Comparison of ENCODE assay signal across 25 cellular contexts in the genomic region with DNA sequence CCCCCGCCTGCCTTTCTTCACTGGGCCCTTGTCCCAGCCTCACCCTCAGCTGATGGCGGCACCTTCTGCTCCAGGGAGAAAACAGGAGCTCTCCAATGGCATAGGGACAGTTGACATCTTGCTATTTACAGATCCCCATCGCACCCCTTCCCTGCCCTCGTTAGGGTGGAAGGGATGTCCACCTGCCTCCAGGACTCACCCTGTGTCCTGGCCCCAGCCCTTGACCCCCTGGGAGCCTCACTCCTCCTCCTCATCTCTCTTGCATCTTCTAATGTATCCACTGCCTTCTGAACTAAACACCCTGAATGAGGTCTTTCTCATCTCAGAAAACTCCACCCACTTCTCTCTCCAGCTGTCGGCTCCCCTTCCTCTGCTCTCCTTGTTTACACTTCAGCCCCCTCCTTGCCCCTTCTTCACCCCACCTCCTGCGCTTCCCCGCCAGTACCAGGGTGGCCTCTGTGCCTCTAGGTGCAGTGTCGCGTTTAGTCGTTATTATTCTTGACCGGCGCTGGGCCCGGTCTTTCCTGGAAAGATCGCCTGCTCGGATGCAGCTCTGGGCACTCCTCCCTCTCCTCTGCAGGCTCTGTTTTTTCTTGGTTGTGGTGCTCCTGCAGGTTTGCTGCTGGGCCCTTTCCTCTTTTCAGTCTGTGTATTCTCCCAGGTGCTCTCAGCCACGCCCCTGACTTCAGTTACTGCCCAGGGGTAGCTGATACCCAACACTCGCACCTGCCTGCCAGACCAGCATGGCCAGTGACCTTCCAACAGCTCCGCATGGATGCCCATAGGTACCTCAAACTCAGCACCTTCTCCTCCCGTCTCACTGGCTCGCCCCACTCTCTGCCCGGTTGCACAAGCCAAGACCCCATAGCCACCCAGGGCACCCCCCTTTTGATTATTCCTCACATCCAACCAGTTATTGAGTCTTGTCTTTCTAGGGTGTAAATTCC. TPM values are rescaled to one million over a fixed set of nuclear protein-coding genes. Genes with fewer than 3 reads are reported as not detected.
DNase-seq lines count a peak whose midpoint lies in the region; TF ChIP-seq lines count a peak whose summit lies in the region.
"Had no signal": no experiment of that assay in that cellular context is flagged by ENCODE, and none has a peak within 500 bp of the region (broad histone marks: within the 10 kb centered on the region; RNA-seq: fewer than 3 reads in every experiment).

No MANE protein-coding gene starts in this region.

- H3K4me1 ChIP-seq in mammary epithelial cell (ENCODE audit: insufficient read depth, low read length): peaks cover 3% of the 10 kb centered on the region
- H3K4me1 ChIP-seq: foreskin keratinocyte had no signal

- no peak overlapping the region for H2AFZ ChIP-seq in mammary epithelial cell (ENCODE audit: low read depth, low read length)

- H3K4me3 ChIP-seq in mammary epithelial cell (replicated peaks in 1 of 3; ENCODE audit: insufficient read depth in 1 of 3, low read depth in 2 of 3, low read length in 3 of 3): no peak overlapping the region
- H3K4me3 ChIP-seq in foreskin fibroblast (ENCODE audit: low read depth in 1 of 2, low read length in 2 of 2): no peak overlapping the region
- H3K4me3 ChIP-seq: mucosa of descending colon, SK-N-MC, smooth muscle cell had no signal

- intact Hi-C loops in MCF 10A (cut with micrococcal nuclease): loop anchor here (1.0 kb wide), 1 partner anchor 64 kb away; no protein-coding TSS in a partner anchor
- intact Hi-C loops in mammary epithelial cell (cut with micrococcal nuclease): loop anchor here (1.0 kb wide), 2 partner anchors 64 to 86 kb away; no protein-coding TSS in a partner anchor

- dilution Hi-C loops in mammary epithelial cell (cut with HindIII; ENCODE audit: low sequenced_read_pairs): no loop called here

- in situ Hi-C loops in mammary epithelial cell (cut with MboI; ENCODE audit: low sequenced_read_pairs in 2 of 2) (no loop called here), GM13977 (cut with MboI; ENCODE audit: low pct_unique_long_range_greater_than_20kb, low sequenced_read_pairs, unreplicated experiment) (no loop called here)

- BruUV-seq in MCF 10A (replicated peaks; lab: Mats Ljungman, UMichigan) (no TSS peak), mammary epithelial cell (replicated peaks; lab: Mats Ljungman, UMichigan) (no TSS peak)

- DNase-seq in MCF 10A (ENCODE audit: unreplicated experiment) (no peak), mammary epithelial cell (no peak), RWPE1 (ENCODE audit: low spot score) (no peak), left kidney (ENCODE audit: low read depth, low spot score) (peak; percentile 52), type B pancreatic cell (ENCODE audit: extremely low spot score, unreplicated experiment) (no peak), foreskin fibroblast (no peak), GM13977 (ENCODE audit: low spot score) (no peak), NCI-H524 treated with DMSO at 0.1 percent for 48 hours (lab: John Stamatoyannopoulos, UW) (no peak)
- DNase-seq: activated CD4-positive, alpha-beta memory T cell treated with anti-CD3 and anti-CD28 coated beads, Interleukin-2, amount 10 ng/mL, durations not matched to agents 7 days and 5 days; aorta; CD8-positive, alpha-beta T cell; foreskin keratinocyte; Karpas-422; NCI-H1930; NK-92 treated with Interleukin-12 subunit alpha and Interleukin-12 subunit beta, amount 100 ng/mL, for 24 hours; stimulated activated CD4-positive, alpha-beta T cell treated with anti-CD3 and anti-CD28 coated beads, Interleukin-2, amount 100 ng/mL, for 48 hours; stimulated activated naive CD8-positive, alpha-beta T cell treated with anti-CD3 and anti-CD28 coated beads, Interleukin-15, Interleukin-2, amounts not matched to agents 100 U/mL and 50 U/mL, for 24 hours; T-helper 9 cell had no signal

- H3K4me3 Mint-ChIP-seq in MCF 10A (ENCODE audit: unreplicated experiment) (no peak overlapping the region), type B pancreatic cell (no peak overlapping the region)
- H3K4me3 Mint-ChIP-seq: activated CD4-positive, alpha-beta memory T cell treated with anti-CD3 and anti-CD28 coated beads, Interleukin-2, amount 10 ng/mL, durations not matched to agents 7 days and 5 days; activated naive CD4-positive, alpha-beta T cell treated with anti-CD3 and anti-CD28 coated beads for 36 hours; CD8-positive, alpha-beta T cell had no signal

- H3K36me3 Mint-ChIP-seq in MCF 10A (ENCODE audit: insufficient read depth, unreplicated experiment) (peaks cover 49% of the 10 kb centered on the region), type B pancreatic cell (peaks cover 4% of the 10 kb centered on the region)

- H3K9me3 Mint-ChIP-seq in MCF 10A (ENCODE audit: unreplicated experiment) (no peaks in the 10 kb centered on the region), type B pancreatic cell (no peaks in the 10 kb centered on the region)
- H3K9me3 Mint-ChIP-seq: activated CD4-positive, alpha-beta memory T cell treated with anti-CD3 and anti-CD28 coated beads, Interleukin-2, amount 10 ng/mL, durations not matched to agents 7 days and 5 days; activated naive CD4-positive, alpha-beta T cell treated with anti-CD3 and anti-CD28 coated beads for 36 hours; CD8-positive, alpha-beta T cell had no signal

- POLR2A ChIA-PET in MCF 10A (lab: Yijun Ruan, JAX) (interaction anchor here (0.6 to 1.7 kb wide), 8 partner anchors 10 to 353 kb away, joined by 3 to 7 read pairs (median 4); no protein-coding TSS in a partner anchor), RWPE1 (lab: Yijun Ruan, JAX; ENCODE audit: low non-redundant PET) (interaction anchor here (1.5 kb wide), 1 partner anchor 64 kb away, joined by 3 read pairs; no protein-coding TSS in a partner anchor)

- no peaks in the 10 kb centered on the region for H4K20me1 ChIP-seq in mammary epithelial cell (ENCODE audit: insufficient read depth, low read length)

- H3K27ac ChIP-seq in mammary epithelial cell (ENCODE audit: insufficient read depth, low read depth, low read length): no peak overlapping the region
- H3K27ac ChIP-seq in RWPE1: peak overlapping the region; percentile 4; the same call in 1 of the 2 replicates
- H3K27ac ChIP-seq: foreskin keratinocyte, neutrophil, SK-N-MC had no signal

- H3K4me1 Mint-ChIP-seq in MCF 10A (ENCODE audit: insufficient read depth, unreplicated experiment) (peaks cover 19% of the 10 kb centered on the region), type B pancreatic cell (ENCODE audit: unreplicated experiment) (peaks cover 14% of the 10 kb centered on the region)
- H3K4me1 Mint-ChIP-seq: activated CD4-positive, alpha-beta memory T cell treated with anti-CD3 and anti-CD28 coated beads, Interleukin-2, amount 10 ng/mL, durations not matched to agents 7 days and 5 days had no signal

- TF ChIP-seq CTCF in MCF 10A (IDR thresholded peaks at IDR 0.05; ENCODE audit: unreplicated experiment) (no peak), mammary epithelial cell (conservative IDR thresholded peaks at IDR 0.05 in 1 of 2, IDR thresholded peaks at IDR 0.05 in 1 of 2; ENCODE audit: extremely low read depth in 1 of 2, insufficient read depth in 1 of 2, low read depth in 1 of 2, low read length in 2 of 2) (no peak), RWPE1 (conservative IDR thresholded peaks at IDR 0.05; ENCODE audit: low read depth) (no peak), type B pancreatic cell (conservative IDR thresholded peaks at IDR 0.05) (no peak), foreskin fibroblast (IDR thresholded peaks at IDR 0.05; ENCODE audit: low read depth, low read length) (no peak), GM13977 (IDR thresholded peaks at IDR 0.05; ENCODE audit: extremely low read depth, insufficient read depth, missing control alignments) (no peak)

- no peaks in the 10 kb centered on the region for H3K79me2 ChIP-seq in mammary epithelial cell (ENCODE audit: insufficient read depth, low read length)

- H3K27ac Mint-ChIP-seq in MCF 10A (ENCODE audit: low read depth, unreplicated experiment) (peak overlapping the region; percentile 32), type B pancreatic cell (peak overlapping the region; percentile 9)
- H3K27ac Mint-ChIP-seq: activated CD4-positive, alpha-beta memory T cell treated with anti-CD3 and anti-CD28 coated beads, Interleukin-2, amount 10 ng/mL, durations not matched to agents 7 days and 5 days; activated naive CD4-positive, alpha-beta T cell treated with anti-CD3 and anti-CD28 coated beads for 36 hours; CD8-positive, alpha-beta T cell had no signal

- WGBS in mammary epithelial cell (ENCODE audit: low coverage, missing lambda C conversion rate): 97% methylated on average over 20 of the region's 21 CpGs

- H3K27me3 Mint-ChIP-seq in MCF 10A (ENCODE audit: insufficient read depth, unreplicated experiment): no peaks in the 10 kb centered on the region
- no peaks in the 10 kb centered on the region for H3K27me3 Mint-ChIP-seq in type B pancreatic cell
- H3K27me3 Mint-ChIP-seq: activated CD4-positive, alpha-beta memory T cell treated with anti-CD3 and anti-CD28 coated beads, Interleukin-2, amount 10 ng/mL, durations not matched to agents 7 days and 5 days had no signal

- H3K36me3 ChIP-seq in mammary epithelial cell (ENCODE audit: insufficient read depth, low read length): peaks cover 2% of the 10 kb centered on the region

- CTCF ChIA-PET in MCF 10A (lab: Yijun Ruan, JAX) (interaction anchor here (0.5 to 8.8 kb wide), 19 partner anchors 8 to 1237 kb away, joined by 3 to 102 read pairs (median 4); partner anchors contain the start of gene PML), mammary epithelial cell (lab: Charles Lee; ENCODE audit: low non-redundant PET) (interaction anchor here (1.3 kb wide), 1 partner anchor 65 kb away, joined by 28 read pairs; no protein-coding TSS in a partner anchor), RWPE1 (lab: Yijun Ruan, JAX) (interaction anchor here (0.6 to 3.1 kb wide), 7 partner anchors 11 to 65 kb away, joined by 3 to 26 read pairs (median 4); partner anchors contain the start of gene STOML1)

- no peak overlapping the region for H3K4me2 ChIP-seq in mammary epithelial cell (ENCODE audit: insufficient read depth, low read depth, low read length)
- H3K4me2 ChIP-seq: smooth muscle cell had no signal

- no peaks in the 10 kb centered on the region for H3K27me3 ChIP-seq in mammary epithelial cell (ENCODE audit: insufficient read depth, low read length)
- H3K27me3 ChIP-seq: foreskin keratinocyte, neutrophil had no signal

- H3K9ac ChIP-seq in mammary epithelial cell (ENCODE audit: insufficient read depth, low read length): no peak overlapping the region

- no peaks in the 10 kb centered on the region for H3K9me3 ChIP-seq in mammary epithelial cell (replicated peaks; ENCODE audit: insufficient read depth, low read length)
- H3K9me3 ChIP-seq: mucosa of descending colon, neutrophil had no signal

RNA-seq across cellular contexts. Expression of gene PML, which starts 42.9 kb away (rescaled TPM):
- total RNA-seq in MCF 10A (2022) (33.4 and 33.9 TPM in 2 replicates), mammary epithelial cell (10 to 100 TPM; 38.7 to 55.5 TPM), type B pancreatic cell (ENCODE audit: low replicate concordance) (28.7 and 29.8 TPM in 2 replicates)
- 16.8 TPM for polyA plus RNA-seq in mammary epithelial cell
- 54.1 TPM for polyA minus RNA-seq in mammary epithelial cell

RNA-seq across cellular contexts. Expression of gene GOLGA6A, which starts 44.9 kb away (rescaled TPM):
- total RNA-seq in MCF 10A (2022): not detected in 2 replicates
- total RNA-seq in mammary epithelial cell: not detected
- polyA plus RNA-seq in mammary epithelial cell: not detected
- not detected for polyA minus RNA-seq in mammary epithelial cell
- total RNA-seq in type B pancreatic cell (ENCODE audit: low replicate concordance): not detected in 2 replicates
- total RNA-seq: activated CD4-positive, alpha-beta memory T cell treated with anti-CD3 and anti-CD28 coated beads, Interleukin-2, amount 10 ng/mL, durations not matched to agents 7 days and 5 days; aorta; CD8-positive, alpha-beta T cell; epithelial cell of proximal tubule; foreskin keratinocyte; mucosa of descending colon; RPMI7951 had no signal
- polyA plus RNA-seq: aorta, foreskin keratinocyte, smooth muscle cell had no signal

RNA-seq across cellular contexts. Expression of gene STOML1, which starts 45.3 kb away (rescaled TPM):
- total RNA-seq in MCF 10A (2022) (12.0 and 17.6 TPM in 2 replicates), mammary epithelial cell (10 to 100 TPM; 14.0 to 15.3 TPM), type B pancreatic cell (ENCODE audit: low replicate concordance) (10.4 and 10.8 TPM in 2 replicates)
- 10.9 TPM for polyA plus RNA-seq in mammary epithelial cell
- polyA minus RNA-seq in mammary epithelial cell: 36.3 TPM
